In genomic region chr17:14494161-14494560, GRCh38 we compare ENCODE assay signal across 8 cellular contexts.
"Had no signal": no experiment of that assay in that cellular context is flagged by ENCODE, and none has a peak within 500 bp of the region (broad histone marks: within the 10 kb centered on the region; RNA-seq: fewer than 3 reads in every experiment).

No MANE protein-coding gene starts in this region.

- H3K4me3 ChIP-seq: GM12878 had no signal

- ATAC-seq: GM12878 had no signal

- DNase-seq: GDM1, GF-D8 had no signal

- FAIRE-seq: G401.6, GM12878, GM12891, GM12892, GM18507, GM19239 had no signal
